ENCODE assay signal across 8 cellular contexts in genomic region chr1:150548324-150548631, GRCh38. TPM values are rescaled to one million over a fixed set of nuclear protein-coding genes. Genes with fewer than 3 reads are reported as not detected.
DNase-seq lines count a peak whose midpoint lies in the region; TF ChIP-seq lines count a peak whose summit lies in the region.

No MANE protein-coding gene starts in this region.

- intact Hi-C loops in activated T-helper 1 cell treated with anti-CD3 and anti-CD28 coated beads, Interleukin-12 subunit alpha, Interleukin-12 subunit beta, Interleukin-2, Interleukin-4 antibody, amounts not matched to agents 30 ng/mL and 10 ng/mL and 1 ng/mL, durations not matched to agents 14 hours and 24 hours and 36 hours (cut with micrococcal nuclease): loop anchor here (2.0 kb wide), 1 partner anchor 33 kb away; the partner anchor contains the start of gene FALEC
- intact Hi-C loops in spleen (cut with DNase I; ENCODE audit: low total_unique reads): no loop called here

- peaks cover 21% of the 10 kb centered on the region for H3K27me3 ChIP-seq in HUES48 (ENCODE audit: control insufficient read depth, insufficient read depth, low read length)
- H3K27me3 ChIP-seq in spleen (replicated peaks in 1 of 7): peaks cover 0 to 61% (median 0%) of the 10 kb centered on the region in 7 donors

- no peak for TF ChIP-seq CTCF in spleen (IDR thresholded peaks at IDR 0.05 in 8 of 11, conservative IDR thresholded peaks at IDR 0.05 in 3 of 11)

- H3K9ac ChIP-seq in HUES48 (ENCODE audit: low read depth, low read length): no peak overlapping the region

- 53 to 70% (median 65%) methylated on average over 4 of the region's 4 CpGs for WGBS in spleen, 5 donors

- H3K4me3 ChIP-seq in HUES48 (ENCODE audit: low read depth, low read length) (peak overlapping the region; percentile 62), iPS-11a (ENCODE audit: low read depth, low read length) (peak overlapping the region; percentile 40), spleen (peak overlapping the region in 6 of 8 donors; percentile 47 to 78 (median 58))

- H3K9me3 ChIP-seq in HUES48 (ENCODE audit: control insufficient read depth, insufficient read depth, low read length) (no peaks in the 10 kb centered on the region), spleen (no peaks in the 10 kb centered on the region)

- TF ChIP-seq POLR2A in spleen (IDR thresholded peaks at IDR 0.05): no peak

- peaks cover 3% of the 10 kb centered on the region for H3K36me3 Mint-ChIP-seq in activated T-helper 1 cell treated with anti-CD3 and anti-CD28 coated beads, Interleukin-12 subunit alpha, Interleukin-12 subunit beta, Interleukin-2, Interleukin-4 antibody, amounts not matched to agents 30 ng/mL and 10 ng/mL and 1 ng/mL, durations not matched to agents 14 hours and 24 hours and 36 hours (ENCODE audit: low read depth)

- peak overlapping the region; percentile 74 for H3K27ac Mint-ChIP-seq in activated T-helper 1 cell treated with anti-CD3 and anti-CD28 coated beads, Interleukin-12 subunit alpha, Interleukin-12 subunit beta, Interleukin-2, Interleukin-4 antibody, amounts not matched to agents 30 ng/mL and 10 ng/mL and 1 ng/mL, durations not matched to agents 14 hours and 24 hours and 36 hours

- no peak for DNase-seq in activated T-helper 1 cell treated with anti-CD3 and anti-CD28 coated beads, Interleukin-12 subunit alpha, Interleukin-12 subunit beta, Interleukin-2, Interleukin-4 antibody, amounts not matched to agents 30 ng/mL and 10 ng/mL and 1 ng/mL, durations not matched to agents 14 hours and 24 hours and 36 hours (ENCODE audit: low spot score)
- DNase-seq in spleen (no peak), NCI-H2227 treated with DMSO at 0.1 percent for 48 hours (lab: John Stamatoyannopoulos, UW) (no peak), NCI-H526 (lab: John Stamatoyannopoulos, UW) (no peak), SIG-M5 treated with dmso at 0.1 percent for 504 hours (lab: John Stamatoyannopoulos, UW; ENCODE audit: unreplicated experiment) (no peak), DMS79 (lab: John Stamatoyannopoulos, UW) (no peak)

- peaks cover 22% of the 10 kb centered on the region for H3K27me3 Mint-ChIP-seq in activated T-helper 1 cell treated with anti-CD3 and anti-CD28 coated beads, Interleukin-12 subunit alpha, Interleukin-12 subunit beta, Interleukin-2, Interleukin-4 antibody, amounts not matched to agents 30 ng/mL and 10 ng/mL and 1 ng/mL, durations not matched to agents 14 hours and 24 hours and 36 hours (ENCODE audit: insufficient read depth)

- H3K4me1 Mint-ChIP-seq in activated T-helper 1 cell treated with anti-CD3 and anti-CD28 coated beads, Interleukin-12 subunit alpha, Interleukin-12 subunit beta, Interleukin-2, Interleukin-4 antibody, amounts not matched to agents 30 ng/mL and 10 ng/mL and 1 ng/mL, durations not matched to agents 14 hours and 24 hours and 36 hours (ENCODE audit: low read depth): peaks cover 34% of the 10 kb centered on the region

- H3K36me3 ChIP-seq in HUES48 (ENCODE audit: control insufficient read depth, insufficient read depth, low read length) (no peaks in the 10 kb centered on the region), spleen (no peaks in the 10 kb centered on the region)

- H3K27ac ChIP-seq in HUES48 (ENCODE audit: low read depth, low read length) (no peak overlapping the region), spleen (peak overlapping the region in 3 of 8 donors; percentile 82 to 86 (median 85))

- peak overlapping the region; percentile 86 for H3K4me3 Mint-ChIP-seq in activated T-helper 1 cell treated with anti-CD3 and anti-CD28 coated beads, Interleukin-12 subunit alpha, Interleukin-12 subunit beta, Interleukin-2, Interleukin-4 antibody, amounts not matched to agents 30 ng/mL and 10 ng/mL and 1 ng/mL, durations not matched to agents 14 hours and 24 hours and 36 hours

- no peaks in the 10 kb centered on the region for H3K9me3 Mint-ChIP-seq in activated T-helper 1 cell treated with anti-CD3 and anti-CD28 coated beads, Interleukin-12 subunit alpha, Interleukin-12 subunit beta, Interleukin-2, Interleukin-4 antibody, amounts not matched to agents 30 ng/mL and 10 ng/mL and 1 ng/mL, durations not matched to agents 14 hours and 24 hours and 36 hours

- H3K4me1 ChIP-seq in HUES48 (ENCODE audit: control insufficient read depth, insufficient read depth, low read length): peaks cover 10% of the 10 kb centered on the region; the same call in 1 of the 2 replicates
- peaks cover 23 to 53% (median 49%) of the 10 kb centered on the region in 6 donors for H3K4me1 ChIP-seq in spleen

RNA-seq across cellular contexts. Expression of gene ADAMTSL4, which starts 0.9 kb away (rescaled TPM):
- total RNA-seq in activated T-helper 1 cell treated with anti-CD3 and anti-CD28 coated beads, Interleukin-12 subunit alpha, Interleukin-12 subunit beta, Interleukin-2, Interleukin-4 antibody, amounts not matched to agents 30 ng/mL and 10 ng/mL and 1 ng/mL, durations not matched to agents 14 hours and 24 hours and 36 hours: 1.2 and 1.3 TPM in 2 replicates
- 10 to 100 TPM in 5 of 7 donors, 1 to 10 TPM in 2; 2.8 to 19.1 (median 12.4) TPM for total RNA-seq in spleen
- polyA plus RNA-seq in spleen: 10 to 100 TPM in 1 of 3 donors, 1 to 10 TPM in 2; 5.0 to 10.9 (median 9.4) TPM

RNA-seq across cellular contexts. Expression of gene MCL1, which starts 31.1 kb away (rescaled TPM):
- 311 and 317 TPM in 2 replicates for total RNA-seq in activated T-helper 1 cell treated with anti-CD3 and anti-CD28 coated beads, Interleukin-12 subunit alpha, Interleukin-12 subunit beta, Interleukin-2, Interleukin-4 antibody, amounts not matched to agents 30 ng/mL and 10 ng/mL and 1 ng/mL, durations not matched to agents 14 hours and 24 hours and 36 hours
- total RNA-seq in spleen: 100 to 1,000 TPM; 261 to 435 (median 336) TPM
- 100 to 1,000 TPM in 1 of 3 donors, 10 to 100 TPM in 2; 75.8 to 118 (median 85.9) TPM for polyA plus RNA-seq in spleen

RNA-seq across cellular contexts. Expression of gene FALEC, which starts 32.7 kb away (rescaled TPM):
- total RNA-seq in activated T-helper 1 cell treated with anti-CD3 and anti-CD28 coated beads, Interleukin-12 subunit alpha, Interleukin-12 subunit beta, Interleukin-2, Interleukin-4 antibody, amounts not matched to agents 30 ng/mL and 10 ng/mL and 1 ng/mL, durations not matched to agents 14 hours and 24 hours and 36 hours: not detected in 2 replicates
- 1 to 10 TPM in 1 of 7 donors, under 1 TPM in 1, not detected in 5; 0.97 to 1.9 TPM for total RNA-seq in spleen
- polyA plus RNA-seq in spleen: under 1 TPM in 2 of 3 donors, not detected in 1; 0.20 to 0.29 TPM

RNA-seq across cellular contexts. Expression of gene ECM1, which starts 40.4 kb away (rescaled TPM):
- 1.9 and 2.6 TPM in 2 replicates for total RNA-seq in activated T-helper 1 cell treated with anti-CD3 and anti-CD28 coated beads, Interleukin-12 subunit alpha, Interleukin-12 subunit beta, Interleukin-2, Interleukin-4 antibody, amounts not matched to agents 30 ng/mL and 10 ng/mL and 1 ng/mL, durations not matched to agents 14 hours and 24 hours and 36 hours
- 10 to 100 TPM in 5 of 7 donors, 1 to 10 TPM in 2; 6.6 to 16.5 (median 13.6) TPM for total RNA-seq in spleen
- 1 to 10 TPM; 2.7 to 6.8 (median 6.4) TPM for polyA plus RNA-seq in spleen
